Comparison of ENCODE assay signal across 18 cellular contexts in the genomic region with DNA sequence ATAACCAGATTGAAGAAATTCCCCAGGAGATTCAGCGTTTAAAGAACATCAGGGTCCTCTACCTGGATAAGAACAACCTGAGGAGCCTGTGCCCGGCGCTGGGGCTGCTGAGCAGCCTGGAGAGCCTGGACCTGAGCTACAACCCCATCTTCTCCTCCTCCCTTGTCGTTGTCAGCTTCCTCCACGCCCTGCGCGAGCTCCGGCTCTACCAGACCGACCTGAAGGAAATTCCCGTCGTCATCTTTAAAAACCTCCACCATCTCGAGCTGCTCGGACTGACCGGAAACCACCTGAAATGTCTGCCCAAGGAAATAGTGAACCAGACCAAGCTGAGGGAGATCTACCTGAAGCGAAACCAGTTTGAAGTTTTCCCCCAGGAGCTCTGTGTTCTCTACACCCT. TPM values are rescaled to one million over a fixed set of nuclear protein-coding genes. Genes with fewer than 3 reads are reported as not detected.
DNase-seq lines count a peak whose midpoint lies in the region; ATAC-seq and TF ChIP-seq lines count a peak whose summit lies in the region.
"Had no signal": no experiment of that assay in that cellular context is flagged by ENCODE, and none has a peak within 500 bp of the region (broad histone marks: within the 10 kb centered on the region; RNA-seq: fewer than 3 reads in every experiment).

No MANE protein-coding gene starts in this region.

- no peak overlapping the region for H3K4me3 Mint-ChIP-seq in stimulated activated effector memory CD8-positive, alpha-beta T cell treated with anti-CD3 and anti-CD28 coated beads, Interleukin-12 subunit alpha, Interleukin-12 subunit beta, amount 100 ng/mL, for 72 hours
- H3K4me3 Mint-ChIP-seq: HFFc6 had no signal

- no peaks in the 10 kb centered on the region for H3K36me3 ChIP-seq in breast epithelium
- no peaks in the 10 kb centered on the region for H3K36me3 ChIP-seq in mucosa of rectum (ENCODE audit: control insufficient read depth in 2 of 2, insufficient read depth in 2 of 2, low read length in 2 of 2)
- H3K36me3 ChIP-seq: MG63 had no signal

- no peak overlapping the region for H3K4me3 ChIP-seq in breast epithelium
- peak overlapping the region in 1 of 2 donors; percentile 28 for H3K4me3 ChIP-seq in mucosa of rectum (ENCODE audit: low read length in 2 of 2)
- H3K4me3 ChIP-seq: MG63, PC-9 had no signal

- H3K27ac ChIP-seq in breast epithelium (no peak overlapping the region), mucosa of rectum (ENCODE audit: low read depth in 2 of 2, low read length in 2 of 2) (peak overlapping the region; percentile 14 to 74)
- H3K27ac ChIP-seq: C4-2B, PC-9 had no signal

- no peak overlapping the region for H3K27ac Mint-ChIP-seq in stimulated activated effector memory CD8-positive, alpha-beta T cell treated with anti-CD3 and anti-CD28 coated beads, Interleukin-12 subunit alpha, Interleukin-12 subunit beta, amount 100 ng/mL, for 72 hours
- H3K27ac Mint-ChIP-seq: HFFc6 had no signal

- H3K27me3 ChIP-seq in breast epithelium (peaks cover 0 to 5% of the 10 kb centered on the region in 2 donors), mucosa of rectum (ENCODE audit: control insufficient read depth in 2 of 2, insufficient read depth in 2 of 2, low read length in 2 of 2) (no peaks in the 10 kb centered on the region)
- H3K27me3 ChIP-seq: MG63 had no signal

- no peaks in the 10 kb centered on the region for H3K4me1 ChIP-seq in breast epithelium
- peaks cover 0 to 4% of the 10 kb centered on the region in 2 donors for H3K4me1 ChIP-seq in mucosa of rectum (ENCODE audit: control insufficient read depth in 2 of 2, insufficient read depth in 2 of 2, low read length in 2 of 2)

- no peaks in the 10 kb centered on the region for H3K9me3 Mint-ChIP-seq in stimulated activated effector memory CD8-positive, alpha-beta T cell treated with anti-CD3 and anti-CD28 coated beads, Interleukin-12 subunit alpha, Interleukin-12 subunit beta, amount 100 ng/mL, for 72 hours
- H3K9me3 Mint-ChIP-seq: HFFc6 had no signal

- ATAC-seq in GM18505 (IDR thresholded peaks at IDR 0.05; ENCODE audit: unreplicated experiment): no peak
- no peak for ATAC-seq in stimulated activated effector memory CD8-positive, alpha-beta T cell treated with anti-CD3 and anti-CD28 coated beads, Interleukin-12 subunit alpha, Interleukin-12 subunit beta, amount 100 ng/mL, for 72 hours

- H3K4me1 Mint-ChIP-seq in stimulated activated effector memory CD8-positive, alpha-beta T cell treated with anti-CD3 and anti-CD28 coated beads, Interleukin-12 subunit alpha, Interleukin-12 subunit beta, amount 100 ng/mL, for 72 hours: no peaks in the 10 kb centered on the region

- in situ Hi-C loops in T47D (cut with HindIII; ENCODE audit: low pct_unique_long_range_greater_than_20kb, low sequenced_read_pairs): no loop called here

- DNase-seq in T47D (ENCODE audit: low read depth in 1 of 2, low spot score in 1 of 2) (peak; percentile 72 to 75), breast epithelium (ENCODE audit: low spot score in 2 of 2) (no peak), LoVo (ENCODE audit: low spot score) (peak; percentile 31), NCI-H774 (lab: John Stamatoyannopoulos, UW) (peak; percentile 58), activated T-cell treated with anti-CD3 and anti-CD28 coated beads for 4 hours (no peak)
- DNase-seq in stimulated activated effector memory CD8-positive, alpha-beta T cell treated with anti-CD3 and anti-CD28 coated beads, Interleukin-12 subunit alpha, Interleukin-12 subunit beta, amount 100 ng/mL, for 72 hours (ENCODE audit: low spot score in 2 of 2): no peak
- DNase-seq: COR-L47, GDM1, HFFc6, MG63, NCI-H1092, NCI-H1694 treated with DMSO at 0.1 percent for 48 hours, PC-9, T-helper 9 cell had no signal

- TF ChIP-seq POLR2A in breast epithelium (IDR thresholded peaks at IDR 0.05) (no peak), GM18505 (IDR thresholded peaks at IDR 0.05; ENCODE audit: borderline replicate concordance, extremely low read depth, insufficient read depth, insufficient read length) (no peak)

- intact Hi-C loops in breast epithelium (cut with DNase I; ENCODE audit: low total_unique reads): no loop called here

- no peak overlapping the region for H3K9ac ChIP-seq in mucosa of rectum (ENCODE audit: low read depth in 1 of 2, low read length in 2 of 2)

- TF ChIP-seq CTCF in breast epithelium (IDR thresholded peaks at IDR 0.05): no peak

- H3K9me3 ChIP-seq in breast epithelium (no peaks in the 10 kb centered on the region), mucosa of rectum (ENCODE audit: control insufficient read depth in 2 of 2, low read length in 2 of 2) (no peaks in the 10 kb centered on the region)
- H3K9me3 ChIP-seq: MG63 had no signal

- no peaks in the 10 kb centered on the region for H3K36me3 Mint-ChIP-seq in stimulated activated effector memory CD8-positive, alpha-beta T cell treated with anti-CD3 and anti-CD28 coated beads, Interleukin-12 subunit alpha, Interleukin-12 subunit beta, amount 100 ng/mL, for 72 hours

RNA-seq across cellular contexts. Expression of gene LRRC34, which starts 9.4 kb away (rescaled TPM):
- total RNA-seq in breast epithelium: 1 to 10 TPM; 1.0 to 6.4 (median 4.9) TPM

RNA-seq across cellular contexts. Expression of gene LRRIQ4, which starts 9.4 kb away (rescaled TPM):
- total RNA-seq in breast epithelium: under 1 TPM in 1 of 3 donors, not detected in 2; 0.15 TPM
- total RNA-seq: HFFc6, SK-MEL-5 had no signal

RNA-seq across cellular contexts. Expression of gene LRRC31, which starts 47.6 kb away (rescaled TPM):
- 1 to 10 TPM in 1 of 3 donors, under 1 TPM in 1, not detected in 1; 0.29 to 7.5 TPM for total RNA-seq in breast epithelium
- total RNA-seq: HFFc6, PC-9, SK-MEL-5 had no signal

RNA-seq across cellular contexts. Expression of gene MYNN, which starts 48.9 kb away (rescaled TPM):
- total RNA-seq in breast epithelium: 10 to 100 TPM; 16.0 to 29.0 (median 18.7) TPM

RNA-seq across cellular contexts. Expression of gene ACTRT3, which starts 52.7 kb away (rescaled TPM):
- total RNA-seq in breast epithelium: 1 to 10 TPM; 1.5 to 4.6 (median 3.3) TPM

Comparison
In these comparisons a context has a peak if more than half of its experiments do, and no peak if none do; other contexts are left out.
1. DNase-seq: peak in T47D (2 of 2), LoVo (single experiment) and NCI-H774 (single experiment); none in breast epithelium (0 of 2), activated T-cell treated with anti-CD3 and anti-CD28 coated beads for 4 hours (single experiment) and stimulated activated effector memory CD8-positive, alpha-beta T cell treated with anti-CD3 and anti-CD28 coated beads, Interleukin-12 subunit alpha, Interleukin-12 subunit beta, amount 100 ng/mL, for 72 hours (0 of 2).
2. H3K27ac ChIP-seq: peak in mucosa of rectum (2 of 2); none in breast epithelium (0 of 2).